ENCODE assay signal across 8 cellular contexts in genomic region chr22:22709719-22710445, GRCh38.
DNase-seq lines count a peak whose midpoint lies in the region; ATAC-seq and TF ChIP-seq lines count a peak whose summit lies in the region.

No MANE protein-coding gene starts in this region.

- BruUV-seq in PC-9 (replicated peaks; lab: Mats Ljungman, UMichigan): no TSS peak

- H3K4me1 ChIP-seq in cardiac muscle cell (ENCODE audit: low read depth): no peaks in the 10 kb centered on the region
- H3K4me1 ChIP-seq in heart left ventricle: peaks cover 0 to 7% (median 0%) of the 10 kb centered on the region in 12 donors
- H3K4me1 ChIP-seq in PC-9 (replicated peaks; ENCODE audit: insufficient read depth): no peaks in the 10 kb centered on the region
- no peaks in the 10 kb centered on the region for H3K4me1 ChIP-seq in vagina

- no peak overlapping the region for H3K27ac ChIP-seq in cardiac muscle cell
- H3K27ac ChIP-seq in heart left ventricle: no peak overlapping the region
- no peak overlapping the region for H3K27ac ChIP-seq in PC-9
- H3K27ac ChIP-seq in vagina: no peak overlapping the region

- no peaks in the 10 kb centered on the region for H3K9me2 ChIP-seq in PC-9 (ENCODE audit: insufficient read depth)

- DNase-seq in cardiac muscle cell (ENCODE audit: low read depth in 1 of 2, low spot score in 1 of 2): no peak
- no peak for DNase-seq in heart left ventricle
- no peak for DNase-seq in PC-9
- peak; percentile 48 for DNase-seq in fibroblast of mammary gland (ENCODE audit: low read depth)
- peak; percentile 29 to 77 for DNase-seq in vagina (ENCODE audit: extremely low spot score in 2 of 2)
- no peak for DNase-seq in left colon
- no peak for DNase-seq in stimulated activated CD4-positive, alpha-beta T cell treated with anti-CD3 and anti-CD28 coated beads, Interleukin-4, amount 100 ng/mL, for 24 hours

- no peak for ATAC-seq in heart left ventricle
- ATAC-seq in HG02885 (IDR thresholded peaks at IDR 0.05; ENCODE audit: poor library complexity, unreplicated experiment): no peak
- no peak for ATAC-seq in left colon

- no peaks in the 10 kb centered on the region for H3K27me3 ChIP-seq in cardiac muscle cell
- peaks cover 0 to 18% (median 0%) of the 10 kb centered on the region in 9 donors for H3K27me3 ChIP-seq in heart left ventricle
- no peaks in the 10 kb centered on the region for H3K27me3 ChIP-seq in PC-9 (ENCODE audit: insufficient read depth, low read depth)
- H3K27me3 ChIP-seq in vagina: no peaks in the 10 kb centered on the region

- POLR2A ChIA-PET in PC-9 (lab: Charles Lee; ENCODE audit: unreplicated experiment): no interaction called here

- 42 to 61% (median 54%) methylated on average over 4 of the region's 4 CpGs for WGBS in heart left ventricle, 4 donors

- no peaks in the 10 kb centered on the region for H3F3A ChIP-seq in PC-9 (ENCODE audit: insufficient read depth, low read depth)

- H4K20me1 ChIP-seq in PC-9 (ENCODE audit: insufficient read depth): no peaks in the 10 kb centered on the region

- TF ChIP-seq CTCF in cardiac muscle cell (IDR thresholded peaks at IDR 0.05; ENCODE audit: low read depth, low read length) (peak; percentile 30), heart left ventricle (IDR thresholded peaks at IDR 0.05) (no peak), PC-9 (conservative IDR thresholded peaks at IDR 0.05) (peak; percentile 37; the same call in 1 of the 2 replicates), fibroblast of mammary gland (conservative IDR thresholded peaks at IDR 0.05; ENCODE audit: control insufficient read depth, insufficient read depth, low read depth, low read length) (peak; percentile 43), vagina (IDR thresholded peaks at IDR 0.05) (no peak)

- H3K9me3 ChIP-seq in cardiac muscle cell (ENCODE audit: low read depth) (no peaks in the 10 kb centered on the region), heart left ventricle (no peaks in the 10 kb centered on the region), PC-9 (ENCODE audit: insufficient read depth, low read depth) (no peaks in the 10 kb centered on the region), vagina (no peaks in the 10 kb centered on the region)

- intact Hi-C loops in heart left ventricle (cut with DNase I) (loop anchor here in 1 of 10 donors (5.0 kb wide), 1 partner anchor 57 kb away; no protein-coding TSS in a partner anchor), PC-9 (cut with micrococcal nuclease; ENCODE audit: unreplicated experiment) (no loop called here), vagina (cut with DNase I) (no loop called here), left colon (cut with DNase I, micrococcal nuclease) (no loop called here)

- no peak overlapping the region for H3K4me3 ChIP-seq in cardiac muscle cell
- H3K4me3 ChIP-seq in heart left ventricle: no peak overlapping the region
- H3K4me3 ChIP-seq in PC-9: no peak overlapping the region
- no peak overlapping the region for H3K4me3 ChIP-seq in fibroblast of mammary gland (ENCODE audit: control insufficient read depth, low read depth, low read length)
- H3K4me3 ChIP-seq in vagina: no peak overlapping the region

- no peaks in the 10 kb centered on the region for H3K79me2 ChIP-seq in PC-9 (ENCODE audit: low read depth)

- no peak overlapping the region for H3K4me2 ChIP-seq in PC-9

- no peaks in the 10 kb centered on the region for H3K36me3 ChIP-seq in cardiac muscle cell
- no peaks in the 10 kb centered on the region for H3K36me3 ChIP-seq in heart left ventricle
- H3K36me3 ChIP-seq in PC-9 (ENCODE audit: low read depth): no peaks in the 10 kb centered on the region
- no peaks in the 10 kb centered on the region for H3K36me3 ChIP-seq in vagina

- TF ChIP-seq POLR2A in heart left ventricle (IDR thresholded peaks at IDR 0.05): no peak
- TF ChIP-seq POLR2A in vagina (IDR thresholded peaks at IDR 0.05): no peak

- CTCF ChIA-PET in PC-9 (lab: Charles Lee): no interaction called here

- no peak overlapping the region for H2AFZ ChIP-seq in PC-9

Comparison
In these comparisons a context has a peak if more than half of its experiments do, and no peak if none do; other contexts are left out.
1. CTCF ChIP-seq: peak in cardiac muscle cell (single experiment), PC-9 (single experiment) and fibroblast of mammary gland (single experiment); none in heart left ventricle (0 of 12) and vagina (0 of 3).
2. DNase-seq: peak in fibroblast of mammary gland (single experiment) and vagina (2 of 2); none in cardiac muscle cell (0 of 2), heart left ventricle (0 of 5), PC-9 (0 of 2), left colon (0 of 2) and stimulated activated CD4-positive, alpha-beta T cell treated with anti-CD3 and anti-CD28 coated beads, Interleukin-4, amount 100 ng/mL, for 24 hours (single experiment).